Comparison of ENCODE assay signal across 18 cellular contexts in the genomic region with DNA sequence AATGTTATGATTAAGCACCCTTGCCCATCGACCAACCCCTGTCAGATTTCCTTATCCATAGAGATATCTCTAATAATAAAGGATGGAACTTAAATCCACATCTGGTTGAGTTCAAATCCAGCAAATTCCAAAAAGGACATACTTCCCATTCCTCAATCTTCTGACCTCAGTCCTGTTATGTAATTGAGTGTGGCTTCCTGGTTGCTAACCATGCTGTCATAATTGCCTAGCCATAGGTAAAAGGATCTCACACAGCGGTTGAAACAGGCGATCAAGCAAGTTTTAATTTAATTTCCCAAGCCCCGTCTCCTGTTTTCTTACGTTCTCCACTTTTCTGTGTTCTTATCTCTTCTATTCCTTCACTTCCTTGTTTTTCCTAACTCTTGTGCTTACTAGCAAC.
DNase-seq lines count a peak whose midpoint lies in the region; ATAC-seq and TF ChIP-seq lines count a peak whose summit lies in the region.
"Had no signal": no experiment of that assay in that cellular context is flagged by ENCODE, and none has a peak within 500 bp of the region (broad histone marks: within the 10 kb centered on the region; RNA-seq: fewer than 3 reads in every experiment).

No MANE protein-coding gene starts in this region.

- H3K9me3 ChIP-seq in MG63 (no peaks in the 10 kb centered on the region), neural progenitor cell (ENCODE audit: low read depth) (no peaks in the 10 kb centered on the region)
- H3K9me3 ChIP-seq: BE2C had no signal

- H3K4me3 ChIP-seq in MG63: no peak overlapping the region
- no peak overlapping the region for H3K4me3 ChIP-seq in neural progenitor cell

- H4K20me1 ChIP-seq in neural progenitor cell (ENCODE audit: low read depth): no peaks in the 10 kb centered on the region

- H3K27ac Mint-ChIP-seq in chondrocyte (ENCODE audit: unreplicated experiment): peak overlapping the region; percentile 79
- H3K27ac Mint-ChIP-seq in neural progenitor cell: no peak overlapping the region
- H3K27ac Mint-ChIP-seq: activated B cell treated with CpG ODN at 0.5 μM for 24 hours; activated T-helper 17 cell treated with anti-CD3 and anti-CD28 coated beads, Interleukin-2, amount 50 U/mL, for 72 hours; H9 had no signal

- H3K9ac ChIP-seq in neural progenitor cell: no peak overlapping the region
- H3K9ac ChIP-seq: parathyroid adenoma had no signal

- H3K4me1 Mint-ChIP-seq in chondrocyte (ENCODE audit: low read depth): peaks cover 63% of the 10 kb centered on the region
- no peaks in the 10 kb centered on the region for H3K4me1 Mint-ChIP-seq in neural progenitor cell
- H3K4me1 Mint-ChIP-seq: activated B cell treated with CpG ODN at 0.5 μM for 24 hours; activated T-helper 17 cell treated with anti-CD3 and anti-CD28 coated beads, Interleukin-2, amount 50 U/mL, for 72 hours had no signal

- ATAC-seq in GM21529 (IDR thresholded peaks at IDR 0.05; ENCODE audit: unreplicated experiment) (no peak), GM21515 (IDR thresholded peaks at IDR 0.05; ENCODE audit: unreplicated experiment) (no peak), GM21717 (IDR thresholded peaks at IDR 0.05; ENCODE audit: unreplicated experiment) (no peak)
- ATAC-seq: activated T-helper 17 cell treated with anti-CD3 and anti-CD28 coated beads, Interleukin-2, amount 50 U/mL, for 72 hours; esophagus mucosa had no signal

- H3K4me3 Mint-ChIP-seq in chondrocyte (ENCODE audit: unreplicated experiment): no peak overlapping the region
- no peak overlapping the region for H3K4me3 Mint-ChIP-seq in neural progenitor cell
- H3K4me3 Mint-ChIP-seq: activated B cell treated with CpG ODN at 0.5 μM for 24 hours; activated T-helper 17 cell treated with anti-CD3 and anti-CD28 coated beads, Interleukin-2, amount 50 U/mL, for 72 hours; H9 had no signal

- no peak overlapping the region for H2AFZ ChIP-seq in neural progenitor cell (replicated peaks)
- H2AFZ ChIP-seq: parathyroid adenoma had no signal

- peaks cover 37% of the 10 kb centered on the region for H3K4me1 ChIP-seq in neural progenitor cell
- H3K4me1 ChIP-seq: parathyroid adenoma had no signal

- no peaks in the 10 kb centered on the region for H3K27me3 ChIP-seq in MG63
- H3K27me3 ChIP-seq in neural progenitor cell: no peaks in the 10 kb centered on the region
- H3K27me3 ChIP-seq: BE2C had no signal

- H3K36me3 ChIP-seq in MG63: no peaks in the 10 kb centered on the region
- H3K36me3 ChIP-seq in neural progenitor cell: no peaks in the 10 kb centered on the region
- H3K36me3 ChIP-seq: BE2C had no signal

- H3K27me3 Mint-ChIP-seq in chondrocyte (ENCODE audit: low read depth) (no peaks in the 10 kb centered on the region), neural progenitor cell (ENCODE audit: insufficient read depth, low read depth) (peaks cover 4% of the 10 kb centered on the region)
- H3K27me3 Mint-ChIP-seq: activated B cell treated with CpG ODN at 0.5 μM for 24 hours had no signal

- peaks cover 3% of the 10 kb centered on the region for H3K9me3 Mint-ChIP-seq in chondrocyte (ENCODE audit: low read depth)
- H3K9me3 Mint-ChIP-seq in neural progenitor cell: no peaks in the 10 kb centered on the region
- H3K9me3 Mint-ChIP-seq: activated T-helper 17 cell treated with anti-CD3 and anti-CD28 coated beads, Interleukin-2, amount 50 U/mL, for 72 hours; H9 had no signal

- peak overlapping the region; percentile 62 for H3K4me2 ChIP-seq in neural progenitor cell

- peak overlapping the region; percentile 91 for H3K27ac ChIP-seq in neural progenitor cell
- H3K27ac ChIP-seq: parathyroid adenoma had no signal

- H3K36me3 Mint-ChIP-seq in chondrocyte (ENCODE audit: low read depth) (peaks cover 2% of the 10 kb centered on the region), neural progenitor cell (no peaks in the 10 kb centered on the region)

- H3F3A ChIP-seq in neural progenitor cell (ENCODE audit: low read depth): peaks cover 15% of the 10 kb centered on the region

- TF ChIP-seq CTCF in chondrocyte (IDR thresholded peaks at IDR 0.05): no peak
- no peak for TF ChIP-seq CTCF in neural progenitor cell (IDR thresholded peaks at IDR 0.05)

- peak; percentile 33 for DNase-seq in AG20443 (ENCODE audit: low spot score)
- peak; percentile 8 for DNase-seq in MG63
- no peak for DNase-seq in chondrocyte (ENCODE audit: low spot score)
- DNase-seq in neural progenitor cell (ENCODE audit: low spot score): no peak
- no peak for DNase-seq in NCI-H524 (lab: John Stamatoyannopoulos, UW)
- DNase-seq: activated B cell treated with CpG ODN at 0.5 μM for 24 hours; activated CD8-positive, alpha-beta memory T cell treated with anti-CD3 and anti-CD28 coated beads for 24 hours; amniotic stem cell; BE2C; DMS 273 treated with DMSO at 0.1 percent for 48 hours; H9; NCI-H2081 treated with DMSO at 0.1 percent for 48 hours had no signal

- H3K79me2 ChIP-seq in neural progenitor cell (ENCODE audit: low read depth): no peaks in the 10 kb centered on the region
- H3K79me2 ChIP-seq: parathyroid adenoma had no signal

Comparison
In these comparisons a context has a peak if more than half of its experiments do, and no peak if none do; other contexts are left out.
1. DNase-seq: peak in AG20443 (single experiment) and MG63 (single experiment); none in chondrocyte (single experiment), neural progenitor cell (single experiment) and NCI-H524 (0 of 2).